ENCODE assay signal across 1 cellular context in genomic region chr9:95801797-95802196, GRCh38.
TF ChIP-seq lines count a peak whose summit lies in the region.

No MANE protein-coding gene starts in this region.

TF ChIP-seq in HepG2, 621 proteins besides CTCF, POLR2A, EP300 and RAD21 (continued from another document):
- no peak for TF ChIP-seq TFE3 (CRISPR knock-in tag; IDR thresholded peaks at IDR 0.05)
- TF ChIP-seq ZNF552 (CRISPR knock-in tag; IDR thresholded peaks at IDR 0.05; ENCODE audit: borderline replicate concordance) = no peak
- no peak for TF ChIP-seq DMAP1 (CRISPR knock-in tag; IDR thresholded peaks at IDR 0.05)
- TF ChIP-seq SATB2 (CRISPR knock-in tag; IDR thresholded peaks at IDR 0.05) = no peak
- no peak for TF ChIP-seq ZNF784 (CRISPR knock-in tag; IDR thresholded peaks at IDR 0.05; ENCODE audit: borderline replicate concordance)
- TF ChIP-seq NAIF1 (CRISPR knock-in tag; IDR thresholded peaks at IDR 0.05; ENCODE audit: borderline replicate concordance) = no peak
